ENCODE assay signal across 28 cellular contexts in genomic region chr16:28010671-28011070, GRCh38. TPM values are rescaled to one million over a fixed set of nuclear protein-coding genes. Genes with fewer than 3 reads are reported as not detected.
DNase-seq lines count a peak whose midpoint lies in the region; ATAC-seq and TF ChIP-seq lines count a peak whose summit lies in the region.
"Had no signal": no experiment of that assay in that cellular context is flagged by ENCODE, and none has a peak within 500 bp of the region (broad histone marks: within the 10 kb centered on the region; RNA-seq: fewer than 3 reads in every experiment).

No MANE protein-coding gene starts in this region.

- H3K27me3 ChIP-seq in skeletal muscle satellite cell (ENCODE audit: control insufficient read depth, insufficient read depth, low read length) (peaks cover under 1% of the 10 kb centered on the region), esophagus muscularis mucosa (peaks cover 0 to 8% (median 0%) of the 10 kb centered on the region in 4 donors), psoas muscle (ENCODE audit: insufficient read depth in 3 of 3, low read length in 2 of 3) (peaks cover 0 to 10% (median 7%) of the 10 kb centered on the region in 3 donors)
- H3K27me3 ChIP-seq: foreskin keratinocyte, transverse colon had no signal

- peak; percentile 23 for TF ChIP-seq POLR2A in NB4 (IDR thresholded peaks at IDR 0.05; ENCODE audit: extremely low read depth, insufficient read length)
- TF ChIP-seq POLR2A in esophagus muscularis mucosa (IDR thresholded peaks at IDR 0.05; ENCODE audit: low read depth) = no peak

- peaks cover 26% of the 10 kb centered on the region for H3K4me1 ChIP-seq in skeletal muscle satellite cell (ENCODE audit: control insufficient read depth, insufficient read depth, low read length)
- no peaks in the 10 kb centered on the region for H3K4me1 ChIP-seq in esophagus muscularis mucosa
- no peaks in the 10 kb centered on the region for H3K4me1 ChIP-seq in psoas muscle
- H3K4me1 ChIP-seq: foreskin keratinocyte, left ventricle myocardium inferior, transverse colon had no signal

- peak overlapping the region; percentile 61 for H3K9ac ChIP-seq in skeletal muscle satellite cell (ENCODE audit: low read depth, low read length)
- H3K9ac ChIP-seq: parathyroid adenoma had no signal

- peak overlapping the region; percentile 19 for H3K4me2 ChIP-seq in skeletal muscle satellite cell (ENCODE audit: low read length)
- H3K4me2 ChIP-seq: GM23338, smooth muscle cell had no signal

- H3K27ac ChIP-seq in esophagus muscularis mucosa (replicated peaks in 1 of 4) = no peak overlapping the region
- H3K27ac ChIP-seq in psoas muscle = no peak overlapping the region
- no peak overlapping the region for H3K27ac ChIP-seq in coronary artery
- H3K27ac ChIP-seq: 22Rv1, foreskin keratinocyte, left ventricle myocardium inferior, parathyroid adenoma, transverse colon had no signal

- no peak for ATAC-seq in psoas muscle
- ATAC-seq: activated T-cell treated with anti-CD3 and anti-CD28 coated beads, Interleukin-2, amount 50 U/mL, for 72 hours; effector memory CD8-positive, alpha-beta T cell; foreskin keratinocyte; GM12878; stimulated activated naive B cell treated with anti-CD40 and anti-IgM and Interleukin-4, amounts not matched to agents 10 μg/mL and 1 μg/mL and 100 μg/mL, for 72 hours had no signal

- H3K9me3 ChIP-seq in skeletal muscle satellite cell (replicated peaks; ENCODE audit: low read length) = no peaks in the 10 kb centered on the region
- H3K9me3 ChIP-seq in esophagus muscularis mucosa = no peaks in the 10 kb centered on the region
- no peaks in the 10 kb centered on the region for H3K9me3 ChIP-seq in psoas muscle
- H3K9me3 ChIP-seq: left ventricle myocardium inferior, transverse colon had no signal

- no peak for TF ChIP-seq EP300 in esophagus muscularis mucosa (IDR thresholded peaks at IDR 0.05)

- WGBS in esophagus muscularis mucosa = 48% methylated on average over 6 of the region's 9 CpGs
- 19 to 33% (median 24%) methylated on average over 9 of the region's 9 CpGs for WGBS in psoas muscle, 3 donors

- H3K36me3 ChIP-seq in skeletal muscle satellite cell (ENCODE audit: insufficient read depth, low read length) = no peaks in the 10 kb centered on the region
- no peaks in the 10 kb centered on the region for H3K36me3 ChIP-seq in esophagus muscularis mucosa
- no peaks in the 10 kb centered on the region for H3K36me3 ChIP-seq in psoas muscle (ENCODE audit: insufficient read depth in 1 of 2, low read depth in 1 of 2)
- H3K36me3 ChIP-seq: left ventricle myocardium inferior, transverse colon had no signal

- intact Hi-C loops in esophagus muscularis mucosa (cut with DNase I) (no loop called here), psoas muscle (cut with DNase I) (no loop called here)

- H3K4me3 ChIP-seq in NB4 (ENCODE audit: low read depth, low read length) (no peak overlapping the region), fibroblast of pulmonary artery (replicated peaks; ENCODE audit: low read depth, low read length) (no peak overlapping the region), skeletal muscle satellite cell (ENCODE audit: low read length) (no peak overlapping the region), esophagus muscularis mucosa (no peak overlapping the region), psoas muscle (no peak overlapping the region), coronary artery (no peak overlapping the region)
- H3K4me3 ChIP-seq: GM12878, GM23338, left ventricle myocardium inferior, smooth muscle cell, transverse colon had no signal

- DNase-seq in NCI-H2171 treated with DMSO at 0.1 percent for 48 hours (lab: John Stamatoyannopoulos, UW) = peak; percentile 42
- no peak for DNase-seq in NCI-H2171 (lab: John Stamatoyannopoulos, UW)
- DNase-seq in NB4 (ENCODE audit: low read depth) = peak; percentile 80
- DNase-seq in fibroblast of pulmonary artery (ENCODE audit: low read depth) = peak; percentile 44
- no peak for DNase-seq in esophagus muscularis mucosa (ENCODE audit: extremely low spot score)
- no peak for DNase-seq in psoas muscle
- no peak for DNase-seq in coronary artery (ENCODE audit: low spot score)
- DNase-seq: activated CD4-positive, alpha-beta T cell treated with anti-CD3 and anti-CD28 coated beads, Interleukin-2, amount 50 U/mL, for 1 hour; activated naive CD8-positive, alpha-beta T cell treated with anti-CD3 and anti-CD28 coated beads for 36 hours; activated T-cell treated with anti-CD3 and anti-CD28 coated beads, Interleukin-2, amount 50 U/mL, for 72 hours; CD8-positive, alpha-beta memory T cell; effector memory CD8-positive, alpha-beta T cell; foreskin keratinocyte; Kasumi-1; left ventricle myocardium inferior; NCI-H1694; NCI-H446; stimulated activated naive B cell treated with anti-CD40 and anti-IgM and Interleukin-4, amounts not matched to agents 10 μg/mL and 1 μg/mL and 100 μg/mL, for 72 hours; T1000; transverse colon had no signal

- TF ChIP-seq CTCF in NB4 (IDR thresholded peaks at IDR 0.05; ENCODE audit: low read depth, low read length) = no peak
- TF ChIP-seq CTCF in fibroblast of pulmonary artery (IDR thresholded peaks at IDR 0.05; ENCODE audit: low read length, missing control alignments) = no peak
- TF ChIP-seq CTCF in esophagus muscularis mucosa (IDR thresholded peaks at IDR 0.05) = no peak
- no peak for TF ChIP-seq CTCF in psoas muscle (IDR thresholded peaks at IDR 0.05)
- no peak for TF ChIP-seq CTCF in coronary artery (IDR thresholded peaks at IDR 0.05)

RNA-seq across cellular contexts. Expression of gene GSG1L, which starts 52.8 kb away (rescaled TPM):
- total RNA-seq in skeletal muscle satellite cell (2012; rRNA removed) = under 0.01 TPM in 1 of 2 replicates, not detected in the other
- total RNA-seq in esophagus muscularis mucosa (under 1 TPM in 2 of 4 donors, not detected in 2; 0.19 to 0.83 TPM), psoas muscle (under 1 TPM in 2 of 4 donors, not detected in 2; 0.17 TPM)
- under 1 TPM; 0.04 to 0.08 (median 0.06) TPM for polyA plus RNA-seq in psoas muscle
- total RNA-seq: activated naive CD8-positive, alpha-beta T cell treated with anti-CD3 and anti-CD28 coated beads for 36 hours; activated T-cell treated with anti-CD3 and anti-CD28 coated beads, Interleukin-2, amount 50 U/mL, for 72 hours; foreskin keratinocyte; GM12878; mucosa of gallbladder; OCI-LY7; transverse colon had no signal
- polyA plus RNA-seq: CD8-positive, alpha-beta memory T cell; foreskin keratinocyte; GM12878; smooth muscle cell had no signal

Comparison
In these comparisons a context has a peak if more than half of its experiments do, and no peak if none do; other contexts are left out.
1. DNase-seq: peak in NCI-H2171 treated with DMSO at 0.1 percent for 48 hours (single experiment), NB4 (single experiment) and fibroblast of pulmonary artery (single experiment); none in NCI-H2171 (single experiment), esophagus muscularis mucosa (single experiment), psoas muscle (0 of 2) and coronary artery (single experiment).